In the genomic region with DNA sequence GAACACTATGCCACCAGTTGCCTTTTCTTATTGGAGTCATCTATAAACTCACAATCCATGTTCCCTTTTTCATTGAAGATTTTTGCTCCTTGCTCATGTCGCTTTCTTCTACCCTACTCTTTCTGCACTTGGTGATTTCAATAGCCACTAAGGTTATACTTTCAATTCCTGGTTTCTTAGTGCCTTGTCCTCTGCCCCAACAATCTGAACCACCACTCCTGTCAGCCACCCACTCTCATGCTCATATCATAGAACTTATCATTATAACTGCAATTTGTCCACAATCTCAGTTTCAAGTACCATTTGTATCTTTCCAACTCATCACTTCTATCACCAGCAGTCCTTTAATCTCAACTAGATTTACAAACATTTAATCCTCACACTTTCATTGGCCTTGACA, we compare ENCODE assay signal across 15 cellular contexts. TPM values are rescaled to one million over a fixed set of nuclear protein-coding genes. Genes with fewer than 3 reads are reported as not detected.
DNase-seq lines count a peak whose midpoint lies in the region; ATAC-seq and TF ChIP-seq lines count a peak whose summit lies in the region.
"Had no signal": no experiment of that assay in that cellular context is flagged by ENCODE, and none has a peak within 500 bp of the region (broad histone marks: within the 10 kb centered on the region; RNA-seq: fewer than 3 reads in every experiment).

No MANE protein-coding gene starts in this region.

- POLR2A ChIA-PET in WTC11 (lab: Charles Lee): no interaction called here

- H3K27ac Mint-ChIP-seq in naive B cell (peak overlapping the region; percentile 0 to 54 (median 8)), WTC11 (no peak overlapping the region)
- H3K27ac Mint-ChIP-seq: activated naive CD4-positive, alpha-beta T cell treated with anti-CD3 and anti-CD28 coated beads, Interleukin-2, amount 50 U/mL, for 72 hours; natural killer cell; T-helper 17 cell had no signal

- intact Hi-C loops in left colon (cut with DNase I, micrococcal nuclease): no loop called here

- no peak for TF ChIP-seq CTCF in WTC11 (IDR thresholded peaks at IDR 0.05)

- H3K27me3 Mint-ChIP-seq in naive B cell: no peaks in the 10 kb centered on the region
- H3K27me3 Mint-ChIP-seq in WTC11 (ENCODE audit: low read depth): no peaks in the 10 kb centered on the region

- CTCF ChIA-PET in WTC11 (lab: Charles Lee): no interaction called here

- ATAC-seq in GM18858 (IDR thresholded peaks at IDR 0.05; ENCODE audit: unreplicated experiment): peak; percentile 27
- ATAC-seq in GM21576 (IDR thresholded peaks at IDR 0.05; ENCODE audit: unreplicated experiment): peak; percentile 42
- ATAC-seq in HG03442 (IDR thresholded peaks at IDR 0.05; ENCODE audit: unreplicated experiment): peak; percentile 36
- ATAC-seq in naive B cell (ENCODE audit: low read depth in 2 of 2): peak in 1 of 2 donors; percentile 35
- ATAC-seq in HG03521 (IDR thresholded peaks at IDR 0.05; ENCODE audit: unreplicated experiment): no peak
- no peak for ATAC-seq in GM18861 (IDR thresholded peaks at IDR 0.05; ENCODE audit: unreplicated experiment)
- no peak for ATAC-seq in WTC11
- no peak for ATAC-seq in left colon
- ATAC-seq: activated naive CD4-positive, alpha-beta T cell treated with anti-CD3 and anti-CD28 coated beads, Interleukin-2, amount 50 U/mL, for 72 hours; natural killer cell; T-helper 17 cell had no signal

- DNase-seq in naive B cell (no peak), WTC11 (ENCODE audit: low spot score) (no peak), left colon (no peak)
- DNase-seq: activated CD4-positive, alpha-beta T cell treated with anti-CD3 and anti-CD28 coated beads for 48 hours; DND-41; effector CD4-positive, alpha-beta T cell; natural killer cell; NCI-H2029; T-helper 17 cell had no signal

- H3K4me1 Mint-ChIP-seq in naive B cell (peaks cover 43 to 79% (median 59%) of the 10 kb centered on the region in 3 donors), WTC11 (peaks cover 21% of the 10 kb centered on the region)
- H3K4me1 Mint-ChIP-seq: T-helper 17 cell had no signal

- peaks cover 4 to 28% (median 13%) of the 10 kb centered on the region in 7 donors for H3K9me3 Mint-ChIP-seq in naive B cell
- no peaks in the 10 kb centered on the region for H3K9me3 Mint-ChIP-seq in WTC11

- H3K4me3 Mint-ChIP-seq in naive B cell: peak overlapping the region in 5 of 8 donors; percentile 0 to 32 (median 12)
- H3K4me3 Mint-ChIP-seq in WTC11: no peak overlapping the region
- H3K4me3 Mint-ChIP-seq: natural killer cell, T-helper 17 cell had no signal

- H3K36me3 Mint-ChIP-seq in naive B cell: peaks cover 6 to 10% of the 10 kb centered on the region in 2 donors
- no peaks in the 10 kb centered on the region; the same call in 1 of the 2 replicates for H3K36me3 Mint-ChIP-seq in WTC11

TF ChIP-seq in WTC11, 78 proteins besides CTCF, POLR2A, EP300 and RAD21:
- TF ChIP-seq ZNF121 (CRISPR knock-in tag; IDR thresholded peaks at IDR 0.05): no peak
- TF ChIP-seq, protein P1, sequence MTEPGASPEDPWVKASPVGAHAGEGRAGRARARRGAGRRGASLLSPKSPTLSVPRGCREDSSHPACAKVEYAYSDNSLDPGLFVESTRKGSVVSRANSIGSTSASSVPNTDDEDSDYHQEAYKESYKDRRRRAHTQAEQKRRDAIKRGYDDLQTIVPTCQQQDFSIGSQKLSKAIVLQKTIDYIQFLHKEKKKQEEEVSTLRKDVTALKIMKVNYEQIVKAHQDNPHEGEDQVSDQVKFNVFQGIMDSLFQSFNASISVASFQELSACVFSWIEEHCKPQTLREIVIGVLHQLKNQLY (CRISPR knock-in tag; IDR thresholded peaks at IDR 0.05): no peak
- no peak for TF ChIP-seq FOXP1 (CRISPR knock-in tag; IDR thresholded peaks at IDR 0.05; ENCODE audit: borderline replicate concordance)
- no peak for TF ChIP-seq NFE2L1 (CRISPR knock-in tag; IDR thresholded peaks at IDR 0.05)
- TF ChIP-seq, protein P2, sequence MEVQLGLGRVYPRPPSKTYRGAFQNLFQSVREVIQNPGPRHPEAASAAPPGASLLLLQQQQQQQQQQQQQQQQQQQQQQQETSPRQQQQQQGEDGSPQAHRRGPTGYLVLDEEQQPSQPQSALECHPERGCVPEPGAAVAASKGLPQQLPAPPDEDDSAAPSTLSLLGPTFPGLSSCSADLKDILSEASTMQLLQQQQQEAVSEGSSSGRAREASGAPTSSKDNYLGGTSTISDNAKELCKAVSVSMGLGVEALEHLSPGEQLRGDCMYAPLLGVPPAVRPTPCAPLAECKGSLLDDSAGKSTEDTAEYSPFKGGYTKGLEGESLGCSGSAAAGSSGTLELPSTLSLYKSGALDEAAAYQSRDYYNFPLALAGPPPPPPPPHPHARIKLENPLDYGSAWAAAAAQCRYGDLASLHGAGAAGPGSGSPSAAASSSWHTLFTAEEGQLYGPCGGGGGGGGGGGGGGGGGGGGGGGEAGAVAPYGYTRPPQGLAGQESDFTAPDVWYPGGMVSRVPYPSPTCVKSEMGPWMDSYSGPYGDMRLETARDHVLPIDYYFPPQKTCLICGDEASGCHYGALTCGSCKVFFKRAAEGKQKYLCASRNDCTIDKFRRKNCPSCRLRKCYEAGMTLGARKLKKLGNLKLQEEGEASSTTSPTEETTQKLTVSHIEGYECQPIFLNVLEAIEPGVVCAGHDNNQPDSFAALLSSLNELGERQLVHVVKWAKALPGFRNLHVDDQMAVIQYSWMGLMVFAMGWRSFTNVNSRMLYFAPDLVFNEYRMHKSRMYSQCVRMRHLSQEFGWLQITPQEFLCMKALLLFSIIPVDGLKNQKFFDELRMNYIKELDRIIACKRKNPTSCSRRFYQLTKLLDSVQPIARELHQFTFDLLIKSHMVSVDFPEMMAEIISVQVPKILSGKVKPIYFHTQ (CRISPR knock-in tag; IDR thresholded peaks at IDR 0.05): no peak
- TF ChIP-seq, protein P3, sequence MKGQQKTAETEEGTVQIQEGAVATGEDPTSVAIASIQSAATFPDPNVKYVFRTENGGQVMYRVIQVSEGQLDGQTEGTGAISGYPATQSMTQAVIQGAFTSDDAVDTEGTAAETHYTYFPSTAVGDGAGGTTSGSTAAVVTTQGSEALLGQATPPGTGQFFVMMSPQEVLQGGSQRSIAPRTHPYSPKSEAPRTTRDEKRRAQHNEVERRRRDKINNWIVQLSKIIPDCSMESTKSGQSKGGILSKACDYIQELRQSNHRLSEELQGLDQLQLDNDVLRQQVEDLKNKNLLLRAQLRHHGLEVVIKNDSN (CRISPR knock-in tag; IDR thresholded peaks at IDR 0.05): no peak
- no peak for TF ChIP-seq NR2C2 (CRISPR knock-in tag; IDR thresholded peaks at IDR 0.05)
- no peak for TF ChIP-seq NFYB (CRISPR knock-in tag; conservative IDR thresholded peaks at IDR 0.05; ENCODE audit: low read depth)
- TF ChIP-seq, protein P4, sequence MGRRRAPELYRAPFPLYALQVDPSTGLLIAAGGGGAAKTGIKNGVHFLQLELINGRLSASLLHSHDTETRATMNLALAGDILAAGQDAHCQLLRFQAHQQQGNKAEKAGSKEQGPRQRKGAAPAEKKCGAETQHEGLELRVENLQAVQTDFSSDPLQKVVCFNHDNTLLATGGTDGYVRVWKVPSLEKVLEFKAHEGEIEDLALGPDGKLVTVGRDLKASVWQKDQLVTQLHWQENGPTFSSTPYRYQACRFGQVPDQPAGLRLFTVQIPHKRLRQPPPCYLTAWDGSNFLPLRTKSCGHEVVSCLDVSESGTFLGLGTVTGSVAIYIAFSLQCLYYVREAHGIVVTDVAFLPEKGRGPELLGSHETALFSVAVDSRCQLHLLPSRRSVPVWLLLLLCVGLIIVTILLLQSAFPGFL (CRISPR knock-in tag; IDR thresholded peaks at IDR 0.05; ENCODE audit: borderline replicate concordance): no peak

RNA-seq across cellular contexts. Expression of a gene that starts 10.0 kb away (rescaled TPM):
- polyA plus RNA-seq in naive B cell (ENCODE audit: low read depth in 6 of 6): 1 to 10 TPM; 1.8 to 7.4 (median 4.2) TPM
- total RNA-seq in WTC11 (2021) (2.6 to 3.5 TPM (median 2.8 TPM) in 3 replicates), left colon (10 to 100 TPM in 1 of 2 donors, 1 to 10 TPM in 1; 8.2 to 16.1 TPM)

Comparison
In these comparisons a context has a peak if more than half of its experiments do, and no peak if none do; other contexts are left out.
1. ATAC-seq: peak in GM18858 (single experiment), GM21576 (single experiment) and HG03442 (single experiment); none in HG03521 (single experiment), GM18861 (single experiment), WTC11 (single experiment) and left colon (single experiment).